ENCODE assay signal across 21 cellular contexts in genomic region chr1:233138794-233139544, GRCh38.
A peak's percentile ranks its signal among the peaks of the same experiment; 100 is the strongest.
DNase-seq lines count a peak whose midpoint lies in the region; ATAC-seq and TF ChIP-seq lines count a peak whose summit lies in the region.
"Had no signal": no experiment of that assay in that cellular context is flagged by ENCODE, and none has a peak within 500 bp of the region (broad histone marks: within the 10 kb centered on the region; RNA-seq: fewer than 3 reads in every experiment).

No MANE protein-coding gene starts in this region.

- in situ Hi-C loops in GM23248 (cut with MboI): no loop called here

- H3F3A ChIP-seq in GM23248 (ENCODE audit: insufficient read depth): no peaks in the 10 kb centered on the region

- H3K79me2 ChIP-seq in GM23248 (ENCODE audit: insufficient read depth) (no peaks in the 10 kb centered on the region), Karpas-422 (ENCODE audit: low read length) (no peaks in the 10 kb centered on the region)

- H3K27me3 ChIP-seq in GM23248 (replicated peaks; ENCODE audit: insufficient read depth) (no peaks in the 10 kb centered on the region), foreskin keratinocyte (no peaks in the 10 kb centered on the region), Karpas-422 (ENCODE audit: low read length) (no peaks in the 10 kb centered on the region)
- H3K27me3 ChIP-seq: SJSA1 had no signal

- H3K4me1 ChIP-seq in GM23248 (ENCODE audit: insufficient read depth): no peaks in the 10 kb centered on the region
- H3K4me1 ChIP-seq in foreskin keratinocyte: peaks cover 9% of the 10 kb centered on the region
- peaks cover 13% of the 10 kb centered on the region for H3K4me1 ChIP-seq in Karpas-422 (ENCODE audit: low read length)
- H3K4me1 ChIP-seq: SJSA1 had no signal

- peak overlapping the region in 1 of 5 experiments; percentile 46 for H3K4me3 Mint-ChIP-seq in brain

- H3K9me3 ChIP-seq in GM23248 (ENCODE audit: low read depth): no peaks in the 10 kb centered on the region
- no peaks in the 10 kb centered on the region for H3K9me3 ChIP-seq in Karpas-422 (ENCODE audit: low read length)
- H3K9me3 ChIP-seq: SJSA1 had no signal

- peak overlapping the region; percentile 23 to 62 (median 55) for H3K27ac Mint-ChIP-seq in brain

- ATAC-seq in foreskin keratinocyte (peak; percentile 40), Right ventricle myocardium inferior (no peak)

- 65 to 68% methylated on average over 4 of the region's 4 CpGs for WGBS in GM23248 (ENCODE audit: low coverage in 1 of 2, low lambda C conversion rate in 2 of 2, missing lambda C conversion rate in 2 of 2), 2 experiments

- DNase-seq in GM23248 (peak; percentile 18), foreskin keratinocyte (peak; percentile 21 to 37), retinal pigment epithelial cell (ENCODE audit: low read depth) (peak; percentile 52), OCI-M2 (lab: John Stamatoyannopoulos, UW; ENCODE audit: unreplicated experiment) (no peak), Karpas-422 (no peak), Right ventricle myocardium inferior (ENCODE audit: missing footprints) (no peak)
- DNase-seq: ACHN, Calu3, IMR-90, KG1, NCI-H1048, NCI-H1417, NCI-H1694, NCI-H2029 treated with DMSO at 0.1 percent for 48 hours, NCI-H345, NCI-H510A treated with DMSO at 0.1 percent for 48 hours, NCI-H774, PC-9, Right ventricle myocardium superior had no signal

- H3K9me2 ChIP-seq in GM23248 (ENCODE audit: insufficient read depth): no peaks in the 10 kb centered on the region
- no peaks in the 10 kb centered on the region for H3K9me2 ChIP-seq in Karpas-422 (replicated peaks; ENCODE audit: insufficient read depth, low read length)

- H3K9ac ChIP-seq in GM23248 (no peak overlapping the region), Karpas-422 (ENCODE audit: low read length) (no peak overlapping the region)

- H3K36me3 ChIP-seq in GM23248 (ENCODE audit: low read depth): 0 out of 2 replicates have a peak, but pooled peaks cover 5% of the 10 kb centered on the region
- H3K36me3 ChIP-seq in Karpas-422 (ENCODE audit: insufficient read depth, low read length): peaks cover 24% of the 10 kb centered on the region
- H3K36me3 ChIP-seq: SJSA1 had no signal

- TF ChIP-seq CTCF in brain (conservative IDR thresholded peaks at IDR 0.05) (no peak), foreskin keratinocyte (conservative IDR thresholded peaks at IDR 0.05) (no peak), retinal pigment epithelial cell (conservative IDR thresholded peaks at IDR 0.05; ENCODE audit: low read depth, low read length) (no peak)

- H3K27ac ChIP-seq in GM23248 (no peak overlapping the region), foreskin keratinocyte (no peak overlapping the region), Karpas-422 (ENCODE audit: low read length) (no peak overlapping the region)
- H3K27ac ChIP-seq: PC-9, SJSA1 had no signal

- H3K4me3 ChIP-seq in GM23248 (no peak overlapping the region), retinal pigment epithelial cell (ENCODE audit: low read length) (no peak overlapping the region), Karpas-422 (ENCODE audit: low read length) (no peak overlapping the region)
- H3K4me3 ChIP-seq: PC-9, SJSA1 had no signal

- H2AFZ ChIP-seq in GM23248 (no peak overlapping the region), Karpas-422 (ENCODE audit: low read length) (no peak overlapping the region)
- H2AFZ ChIP-seq: PC-9 had no signal

- H3K4me2 ChIP-seq in GM23248 (ENCODE audit: unreplicated experiment) (no peak overlapping the region), Karpas-422 (ENCODE audit: low read depth, low read length, poor library complexity, severe bottlenecking) (no peak overlapping the region)
- H3K4me2 ChIP-seq: PC-9 had no signal

- H3K9me3 Mint-ChIP-seq in brain: no peaks in the 10 kb centered on the region

- H3K4me1 Mint-ChIP-seq in brain: peaks cover 23% of the 10 kb centered on the region

- no peaks in the 10 kb centered on the region for H4K20me1 ChIP-seq in GM23248 (ENCODE audit: insufficient read depth)
- H4K20me1 ChIP-seq in Karpas-422 (ENCODE audit: insufficient read depth, low read depth, low read length): no peaks in the 10 kb centered on the region

- intact Hi-C loops in Right ventricle myocardium inferior (cut with DNase I): no loop called here

- peaks cover 3% of the 10 kb centered on the region for H3K36me3 Mint-ChIP-seq in brain

- H3K27me3 Mint-ChIP-seq in brain: no peaks in the 10 kb centered on the region

Comparison
In these comparisons a context has a peak if more than half of its experiments do, and no peak if none do; other contexts are left out.
1. DNase-seq: peak in GM23248 (single experiment), foreskin keratinocyte (2 of 2) and retinal pigment epithelial cell (single experiment); none in OCI-M2 (single experiment), Karpas-422 (single experiment) and Right ventricle myocardium inferior (single experiment).